In the genomic region with DNA sequence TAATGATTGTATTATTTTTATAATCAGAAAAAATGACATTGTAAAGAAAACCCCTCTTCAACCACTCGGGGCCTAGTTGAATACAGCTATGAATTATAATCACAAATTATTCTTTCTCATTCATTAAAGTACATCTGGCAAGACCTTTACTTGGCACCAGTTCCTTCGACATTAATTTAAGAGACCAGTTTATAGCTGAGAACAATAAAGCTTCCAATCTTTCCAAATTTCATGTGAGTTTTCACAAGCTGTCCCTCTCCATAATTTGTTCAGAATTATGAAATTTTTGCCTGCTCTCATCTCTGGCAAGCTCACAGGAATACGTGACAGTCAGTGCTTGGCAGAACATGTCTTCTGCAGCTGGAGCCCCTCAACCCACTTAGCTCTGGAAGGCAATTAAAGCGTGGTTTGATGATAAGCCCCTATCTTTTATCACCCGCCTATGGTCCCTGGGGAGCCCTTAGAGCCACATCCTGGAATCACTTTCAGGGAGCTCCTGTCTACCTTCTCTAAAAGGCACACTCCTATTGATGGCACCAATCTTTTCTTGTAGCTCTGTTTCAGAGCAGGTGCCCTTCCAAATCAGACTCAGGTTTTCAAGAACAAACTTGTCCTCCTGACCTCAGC, we compare ENCODE assay signal across 10 cellular contexts.
"Had no signal": no experiment of that assay in that cellular context is flagged by ENCODE, and none has a peak within 500 bp of the region (broad histone marks: within the 10 kb centered on the region; RNA-seq: fewer than 3 reads in every experiment).

No MANE protein-coding gene starts in this region.

- H3K27ac Mint-ChIP-seq: activated CD4-positive, alpha-beta T cell treated with anti-CD3 and anti-CD28 coated beads for 36 hours; immature natural killer cell had no signal

- H3K9me3 Mint-ChIP-seq: immature natural killer cell had no signal

- H3K27ac ChIP-seq: esophagus muscularis mucosa, lower lobe of right lung, neutrophil, right atrium auricular region, skin epidermis, VCaP had no signal

- H3K36me3 Mint-ChIP-seq: immature natural killer cell had no signal

- H3K4me1 Mint-ChIP-seq: activated CD4-positive, alpha-beta T cell treated with anti-CD3 and anti-CD28 coated beads for 36 hours; immature natural killer cell had no signal

- DNase-seq: activated CD4-positive, alpha-beta T cell treated with anti-CD3 and anti-CD28 coated beads for 36 hours; activated naive CD4-positive, alpha-beta T cell treated with Interleukin-2 at 50 U/mL for 16 hours; immature natural killer cell; lower lobe of right lung; midbrain had no signal

- H3K4me3 ChIP-seq: esophagus muscularis mucosa, lower lobe of right lung, right atrium auricular region, skin epidermis had no signal

- H3K36me3 ChIP-seq: esophagus muscularis mucosa, lower lobe of right lung, neutrophil, right atrium auricular region had no signal

- H3K4me1 ChIP-seq: esophagus muscularis mucosa, lower lobe of right lung, right atrium auricular region had no signal

- H3K27me3 ChIP-seq: esophagus muscularis mucosa, right atrium auricular region had no signal

- H3K4me3 Mint-ChIP-seq: activated CD4-positive, alpha-beta T cell treated with anti-CD3 and anti-CD28 coated beads for 36 hours; immature natural killer cell had no signal

- H3K9me3 ChIP-seq: esophagus muscularis mucosa, lower lobe of right lung, neutrophil, right atrium auricular region had no signal
